In the genomic region with DNA sequence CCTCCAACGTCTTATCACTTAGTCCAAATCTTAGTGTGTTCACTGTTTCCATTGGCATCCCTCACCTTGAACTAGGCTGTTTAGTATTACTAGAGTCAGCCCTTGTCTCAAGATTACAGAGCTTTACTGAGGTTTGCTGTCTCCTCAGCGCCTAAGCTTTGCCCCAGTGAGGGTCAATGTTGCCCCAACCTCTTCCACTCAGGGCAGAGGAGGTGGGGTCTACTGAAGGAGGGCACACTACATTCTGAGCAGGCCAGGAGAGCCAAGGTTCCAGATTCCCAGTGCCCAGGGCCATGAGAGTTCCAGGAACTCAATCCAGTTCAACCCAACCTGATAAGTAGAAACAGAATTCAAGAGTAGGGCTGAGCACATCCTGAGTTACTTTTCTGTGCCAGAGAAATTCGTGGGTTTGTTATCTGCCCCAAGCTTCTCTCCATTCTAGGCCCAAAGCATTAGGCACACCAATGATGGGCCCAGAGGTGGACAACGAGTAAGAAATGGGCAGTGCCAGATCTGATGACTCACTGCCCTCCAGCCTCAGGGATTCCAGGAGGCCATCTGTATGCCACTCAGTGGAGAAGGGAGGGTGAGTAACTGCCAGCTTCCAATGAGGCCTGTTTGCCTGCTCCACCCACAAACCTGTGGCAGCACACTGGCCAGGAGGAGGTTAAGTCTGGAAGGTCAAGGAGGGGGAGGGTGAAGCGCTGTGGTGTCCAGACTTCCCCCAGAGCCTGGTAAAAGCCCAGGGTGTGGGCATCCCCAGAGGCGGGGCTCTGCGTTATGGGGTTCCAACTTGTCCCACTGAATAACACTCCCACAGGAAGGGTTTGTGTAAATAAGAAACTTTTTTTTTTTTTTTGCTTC, we compare ENCODE assay signal across 9 cellular contexts. TPM values are rescaled to one million over a fixed set of nuclear protein-coding genes. Genes with fewer than 3 reads are reported as not detected.
A peak's percentile ranks its signal among the peaks of the same experiment; 100 is the strongest.
DNase-seq lines count a peak whose midpoint lies in the region; ATAC-seq, FAIRE-seq and TF ChIP-seq lines count a peak whose summit lies in the region.
"Had no signal": no experiment of that assay in that cellular context is flagged by ENCODE, and none has a peak within 500 bp of the region (broad histone marks: within the 10 kb centered on the region; RNA-seq: fewer than 3 reads in every experiment).

No MANE protein-coding gene starts in this region.

- no peaks in the 10 kb centered on the region for H3K27me3 ChIP-seq in tibial nerve

- WGBS in tibial nerve, 2 donors: 36 to 38% methylated on average over 7 of the region's 7 CpGs

- DNase-seq in HTR-8/SVneo (ENCODE audit: insufficient read length, low spot score): peak; percentile 96
- peak; percentile 98 for DNase-seq in MCF 10A (ENCODE audit: unreplicated experiment)
- DNase-seq in kidney tubule cell (ENCODE audit: low spot score): peak; percentile 94
- no peak for DNase-seq in tibial nerve (ENCODE audit: low spot score in 2 of 2)
- DNase-seq in activated CD4-positive, alpha-beta T cell treated with anti-CD3 and anti-CD28 coated beads, Interleukin-2, amount 10 ng/mL, durations not matched to agents 24 days and 14 days: no peak
- DNase-seq: effector CD4-positive, alpha-beta T cell had no signal

- FAIRE-seq in HTR-8/SVneo (lab: Jason Lieb, UNC): peak; percentile 99

- H3K4me1 ChIP-seq in tibial nerve: peaks cover 0 to 54% (median 19%) of the 10 kb centered on the region in 4 donors

- peak overlapping the region in 3 of 4 donors; percentile 32 to 77 (median 77) for H3K27ac ChIP-seq in tibial nerve

- TF ChIP-seq POLR2A in tibial nerve (IDR thresholded peaks at IDR 0.05): no peak

- H3K9me3 ChIP-seq in tibial nerve: no peaks in the 10 kb centered on the region

- intact Hi-C loops in MCF 10A (cut with micrococcal nuclease): no loop called here
- intact Hi-C loops in activated CD4-positive, alpha-beta T cell treated with anti-CD3 and anti-CD28 coated beads, Interleukin-2, amount 10 ng/mL, durations not matched to agents 24 days and 14 days (cut with micrococcal nuclease): no loop called here

- peak overlapping the region; percentile 61 for H3K27ac Mint-ChIP-seq in MCF 10A (ENCODE audit: low read depth, unreplicated experiment)
- no peak overlapping the region for H3K27ac Mint-ChIP-seq in activated CD4-positive, alpha-beta T cell treated with anti-CD3 and anti-CD28 coated beads, Interleukin-2, amount 10 ng/mL, durations not matched to agents 24 days and 14 days

- H3K4me1 Mint-ChIP-seq in MCF 10A (ENCODE audit: insufficient read depth, unreplicated experiment): peaks cover 28% of the 10 kb centered on the region
- H3K4me1 Mint-ChIP-seq in activated CD4-positive, alpha-beta T cell treated with anti-CD3 and anti-CD28 coated beads, Interleukin-2, amount 10 ng/mL, durations not matched to agents 24 days and 14 days: peaks cover 13% of the 10 kb centered on the region

- H3K36me3 ChIP-seq in tibial nerve: peaks cover 0 to 98% (median 5%) of the 10 kb centered on the region in 3 donors

- ATAC-seq in GM21528 (IDR thresholded peaks at IDR 0.05; ENCODE audit: low FRiP score, unreplicated experiment) (no peak), GM19397 (IDR thresholded peaks at IDR 0.05; ENCODE audit: unreplicated experiment) (no peak), HG02870 (IDR thresholded peaks at IDR 0.05; ENCODE audit: unreplicated experiment) (no peak)

- no peak for TF ChIP-seq CTCF in MCF 10A (IDR thresholded peaks at IDR 0.05; ENCODE audit: unreplicated experiment)
- no peak for TF ChIP-seq CTCF in tibial nerve (IDR thresholded peaks at IDR 0.05)

- BruUV-seq in MCF 10A (replicated peaks; lab: Mats Ljungman, UMichigan): no TSS peak

- CTCF ChIA-PET in MCF 10A (lab: Yijun Ruan, JAX): interaction anchor here (0.7 to 1.5 kb wide), 4 partner anchors 9 to 891 kb away, joined by 3 to 8 read pairs (median 4); no protein-coding TSS in a partner anchor

- peaks cover 74% of the 10 kb centered on the region for H3K36me3 Mint-ChIP-seq in MCF 10A (ENCODE audit: insufficient read depth, unreplicated experiment)
- peaks cover 13% of the 10 kb centered on the region for H3K36me3 Mint-ChIP-seq in activated CD4-positive, alpha-beta T cell treated with anti-CD3 and anti-CD28 coated beads, Interleukin-2, amount 10 ng/mL, durations not matched to agents 24 days and 14 days (ENCODE audit: low read depth)

- H3K27me3 Mint-ChIP-seq in MCF 10A (ENCODE audit: insufficient read depth, unreplicated experiment): no peaks in the 10 kb centered on the region
- peaks cover 28% of the 10 kb centered on the region for H3K27me3 Mint-ChIP-seq in activated CD4-positive, alpha-beta T cell treated with anti-CD3 and anti-CD28 coated beads, Interleukin-2, amount 10 ng/mL, durations not matched to agents 24 days and 14 days

- TF ChIP-seq EP300 in tibial nerve (IDR thresholded peaks at IDR 0.05): peak in 1 of 2 donors; percentile 18

- peak overlapping the region; percentile 18 for H3K4me3 Mint-ChIP-seq in MCF 10A (ENCODE audit: unreplicated experiment)
- no peak overlapping the region for H3K4me3 Mint-ChIP-seq in activated CD4-positive, alpha-beta T cell treated with anti-CD3 and anti-CD28 coated beads, Interleukin-2, amount 10 ng/mL, durations not matched to agents 24 days and 14 days

- no peaks in the 10 kb centered on the region for H3K9me3 Mint-ChIP-seq in MCF 10A (ENCODE audit: unreplicated experiment)
- no peaks in the 10 kb centered on the region for H3K9me3 Mint-ChIP-seq in activated CD4-positive, alpha-beta T cell treated with anti-CD3 and anti-CD28 coated beads, Interleukin-2, amount 10 ng/mL, durations not matched to agents 24 days and 14 days

- no peak overlapping the region for H3K4me3 ChIP-seq in tibial nerve

- POLR2A ChIA-PET in MCF 10A (lab: Yijun Ruan, JAX): interaction anchor here (0.6 to 3.9 kb wide), 20 partner anchors 9 to 331 kb away, joined by 3 to 37 read pairs (median 6); a partner anchor contains a TSS

RNA-seq across cellular contexts. Expression of a gene that starts 8.2 kb away (rescaled TPM):
- total RNA-seq in MCF 10A (2022): 21.3 and 23.4 TPM in 2 replicates
- total RNA-seq in tibial nerve: 10 to 100 TPM; 48.2 to 92.4 (median 77.6) TPM
- total RNA-seq in activated CD4-positive, alpha-beta T cell treated with anti-CD3 and anti-CD28 coated beads, Interleukin-2, amount 10 ng/mL, durations not matched to agents 24 days and 14 days: 11.8 and 12.9 TPM in 2 replicates

RNA-seq across cellular contexts. Expression of a gene that starts 9.5 kb away (rescaled TPM):
- total RNA-seq in MCF 10A (2022): 12.5 and 12.9 TPM in 2 replicates
- total RNA-seq in tibial nerve: 10 to 100 TPM; 32.4 to 57.7 (median 46.1) TPM
- 0.77 and 1.1 TPM in 2 replicates for total RNA-seq in activated CD4-positive, alpha-beta T cell treated with anti-CD3 and anti-CD28 coated beads, Interleukin-2, amount 10 ng/mL, durations not matched to agents 24 days and 14 days

RNA-seq across cellular contexts. Expression of a gene that starts 14.3 kb away (rescaled TPM):
- total RNA-seq in MCF 10A (2022) (0.21 and 0.22 TPM in 2 replicates), tibial nerve (10 to 100 TPM in 1 of 4 donors, 1 to 10 TPM in 3; 3.7 to 11.1 (median 7.1) TPM)
- total RNA-seq in activated CD4-positive, alpha-beta T cell treated with anti-CD3 and anti-CD28 coated beads, Interleukin-2, amount 10 ng/mL, durations not matched to agents 24 days and 14 days: 0.17 and 0.75 TPM in 2 replicates

RNA-seq across cellular contexts. Expression of a gene that starts 15.0 kb away (rescaled TPM):
- total RNA-seq in MCF 10A (2022) (1.2 and 1.5 TPM in 2 replicates), tibial nerve (10 to 100 TPM in 2 of 4 donors, 1 to 10 TPM in 2; 6.3 to 21.0 (median 12.6) TPM)
- 3.0 and 3.2 TPM in 2 replicates for total RNA-seq in activated CD4-positive, alpha-beta T cell treated with anti-CD3 and anti-CD28 coated beads, Interleukin-2, amount 10 ng/mL, durations not matched to agents 24 days and 14 days

RNA-seq across cellular contexts. Expression of a gene that starts 57.8 kb away (rescaled TPM):
- total RNA-seq in MCF 10A (2022) (57.8 and 60.2 TPM in 2 replicates), tibial nerve (10 to 100 TPM; 15.3 to 45.6 (median 21.6) TPM)
- total RNA-seq in activated CD4-positive, alpha-beta T cell treated with anti-CD3 and anti-CD28 coated beads, Interleukin-2, amount 10 ng/mL, durations not matched to agents 24 days and 14 days: 99.9 and 100 TPM in 2 replicates

Comparison
In these comparisons a context has a peak if more than half of its experiments do, and no peak if none do; other contexts are left out.
1. DNase-seq: peak in HTR-8/SVneo (single experiment), MCF 10A (single experiment) and kidney tubule cell (single experiment); none in tibial nerve (0 of 2) and activated CD4-positive, alpha-beta T cell treated with anti-CD3 and anti-CD28 coated beads, Interleukin-2, amount 10 ng/mL, durations not matched to agents 24 days and 14 days (single experiment).